18 cellular contexts compared by ENCODE assay signal in genomic region chr7:83148776-83149175, GRCh38. TPM values are rescaled to one million over a fixed set of nuclear protein-coding genes. Genes with fewer than 3 reads are reported as not detected.
A peak's percentile ranks its signal among the peaks of the same experiment; 100 is the strongest.
DNase-seq lines count a peak whose midpoint lies in the region; ATAC-seq, FAIRE-seq and TF ChIP-seq lines count a peak whose summit lies in the region.
"Had no signal": no experiment of that assay in that cellular context is flagged by ENCODE, and none has a peak within 500 bp of the region (broad histone marks: within the 10 kb centered on the region; RNA-seq: fewer than 3 reads in every experiment).

No MANE protein-coding gene starts in this region.

- TF ChIP-seq EP300 in transverse colon (IDR thresholded peaks at IDR 0.05; ENCODE audit: low read depth): no peak

- H3K9ac ChIP-seq in BLaER1: no peak overlapping the region
- H3K9ac ChIP-seq in astrocyte (ENCODE audit: low read length): peak overlapping the region; percentile 10

- H3K27ac ChIP-seq in BLaER1: no peak overlapping the region
- H3K27ac ChIP-seq in astrocyte (ENCODE audit: low read depth, low read length): peak overlapping the region; percentile 64
- H3K27ac ChIP-seq in transverse colon: no peak overlapping the region
- H3K27ac ChIP-seq: right atrium auricular region had no signal

- no peak overlapping the region for H3K4me3 ChIP-seq in BLaER1
- no peak overlapping the region for H3K4me3 ChIP-seq in astrocyte (ENCODE audit: insufficient read depth, low read depth, low read length)
- H3K4me3 ChIP-seq in transverse colon: no peak overlapping the region
- H3K4me3 ChIP-seq: lung, MG63, right atrium auricular region had no signal

- DNase-seq in M059J (ENCODE audit: low read depth) (peak; percentile 40), astrocyte (ENCODE audit: low read depth) (peak; percentile 54), glomerular visceral epithelial cell (ENCODE audit: extremely low spot score) (peak; percentile 7), transverse colon (no peak), NCI-H1048 (lab: John Stamatoyannopoulos, UW) (no peak)
- no peak for DNase-seq in stimulated activated CD4-positive, alpha-beta T cell treated with anti-CD3 and anti-CD28 coated beads, Interleukin-2, amount 100 ng/mL, for 48 hours
- DNase-seq: aorta; COR-L47; effector CD4-positive, alpha-beta T cell; foreskin melanocyte; GF-D8; MG63; NK-92 treated with Interleukin-12 subunit alpha and Interleukin-12 subunit beta, amount 100 ng/mL, for 24 hours had no signal

- no peak overlapping the region for H2AFZ ChIP-seq in astrocyte (ENCODE audit: low read depth, low read length)

- in situ Hi-C loops in transverse colon (cut with MboI; ENCODE audit: low pct_ligation_motif_present in 1 of 4, low pct_unique_long_range_greater_than_20kb in 1 of 4, low sequenced_read_pairs in 3 of 4): no loop called here

- H3K27me3 Mint-ChIP-seq in astrocyte (ENCODE audit: low read depth, unreplicated experiment): no peaks in the 10 kb centered on the region

- no peaks in the 10 kb centered on the region for H3K79me2 ChIP-seq in astrocyte (ENCODE audit: insufficient read depth, low read length)

- H3K36me3 ChIP-seq in BLaER1 (no peaks in the 10 kb centered on the region), astrocyte (ENCODE audit: insufficient read depth, low read length) (no peaks in the 10 kb centered on the region), transverse colon (no peaks in the 10 kb centered on the region)
- H3K36me3 ChIP-seq: MG63, right atrium auricular region had no signal

- no peak for TF ChIP-seq POLR2A in transverse colon (IDR thresholded peaks at IDR 0.05)

- H3K4me2 ChIP-seq in BLaER1 (peak overlapping the region; percentile 12; the same call in 1 of the 2 replicates), astrocyte (ENCODE audit: low read length) (peak overlapping the region; percentile 48)

- no peaks in the 10 kb centered on the region for H3K9me3 Mint-ChIP-seq in astrocyte (ENCODE audit: unreplicated experiment)
- H3K9me3 Mint-ChIP-seq: activated T-helper 2 cell treated with anti-CD3 and anti-CD28 coated beads, Interferon-gamma antibody, Interleukin-2, Interleukin-4, amounts not matched to agents 10 μg/mL and 5 μg/mL and 100 μg/mL, durations not matched to agents 14 hours and 24 hours and 36 hours had no signal

- H3K27me3 ChIP-seq in BLaER1: no peaks in the 10 kb centered on the region
- no peaks in the 10 kb centered on the region for H3K27me3 ChIP-seq in astrocyte (ENCODE audit: insufficient read depth, low read length)
- H3K27me3 ChIP-seq in transverse colon: no peaks in the 10 kb centered on the region
- H3K27me3 ChIP-seq: MG63, right atrium auricular region had no signal

- H3K4me1 Mint-ChIP-seq in astrocyte (ENCODE audit: low read depth, unreplicated experiment): peaks cover 24% of the 10 kb centered on the region

- H3K9me3 ChIP-seq in BLaER1: no peaks in the 10 kb centered on the region
- no peaks in the 10 kb centered on the region for H3K9me3 ChIP-seq in astrocyte (ENCODE audit: insufficient read depth, low read depth, low read length)
- no peaks in the 10 kb centered on the region for H3K9me3 ChIP-seq in transverse colon
- H3K9me3 ChIP-seq: MG63, right atrium auricular region had no signal

- H3K27ac Mint-ChIP-seq in astrocyte (ENCODE audit: unreplicated experiment): peak overlapping the region; percentile 83
- H3K27ac Mint-ChIP-seq: activated T-helper 2 cell treated with anti-CD3 and anti-CD28 coated beads, Interferon-gamma antibody, Interleukin-2, Interleukin-4, amounts not matched to agents 10 μg/mL and 5 μg/mL and 100 μg/mL, durations not matched to agents 14 hours and 24 hours and 36 hours had no signal

- intact Hi-C loops in transverse colon (cut with DNase I; ENCODE audit: low total_unique reads): no loop called here

- no peak for FAIRE-seq in astrocyte (lab: Jason Lieb, UNC)

- no peaks in the 10 kb centered on the region for H3K36me3 Mint-ChIP-seq in astrocyte (ENCODE audit: low read depth, unreplicated experiment)

- H3K4me1 ChIP-seq in BLaER1 (peaks cover 16% of the 10 kb centered on the region), astrocyte (ENCODE audit: insufficient read depth, low read length) (peaks cover 5% of the 10 kb centered on the region), transverse colon (no peaks in the 10 kb centered on the region)
- H3K4me1 ChIP-seq: right atrium auricular region had no signal

- no peak for ATAC-seq in HG03095 (IDR thresholded peaks at IDR 0.05; ENCODE audit: unreplicated experiment)

- H3K4me3 Mint-ChIP-seq in astrocyte (ENCODE audit: unreplicated experiment): peak overlapping the region; percentile 17

- no peaks in the 10 kb centered on the region for H4K20me1 ChIP-seq in BLaER1
- no peaks in the 10 kb centered on the region for H4K20me1 ChIP-seq in astrocyte (ENCODE audit: insufficient read depth, low read length)

- 73% methylated on average over 1 of the region's 1 CpG for WGBS in transverse colon (ENCODE audit: low coverage in 1 of 2), 2 donors

- TF ChIP-seq CTCF in astrocyte (IDR thresholded peaks at IDR 0.05; ENCODE audit: insufficient read depth, low read depth, low read length) (no peak), transverse colon (IDR thresholded peaks at IDR 0.05) (no peak)

RNA-seq across cellular contexts. Expression of gene PCLO, which starts 13.9 kb away (rescaled TPM):
- total RNA-seq in M059J (2014; rRNA removed; shearing (Covaris generic)): 24.3 and 27.1 TPM in 2 replicates
- total RNA-seq in astrocyte (3.0 and 3.1 TPM in 2 replicates), transverse colon (10 to 100 TPM in 3 of 4 donors, 1 to 10 TPM in 1; 9.8 to 39.8 (median 16.2) TPM)
- total RNA-seq: activated T-helper 2 cell treated with anti-CD3 and anti-CD28 coated beads, Interferon-gamma antibody, Interleukin-2, Interleukin-4, amounts not matched to agents 10 μg/mL and 5 μg/mL and 100 μg/mL, durations not matched to agents 14 hours and 24 hours and 36 hours had no signal

Comparison
In these comparisons a context has a peak if more than half of its experiments do, and no peak if none do; other contexts are left out.
1. DNase-seq: peak in M059J (single experiment), astrocyte (single experiment) and glomerular visceral epithelial cell (single experiment); none in transverse colon (single experiment), stimulated activated CD4-positive, alpha-beta T cell treated with anti-CD3 and anti-CD28 coated beads, Interleukin-2, amount 100 ng/mL, for 48 hours (0 of 2) and NCI-H1048 (single experiment).